ENCODE assay signal across 8 cellular contexts in genomic region chr20:57389695-57390603, GRCh38. TPM values are rescaled to one million over a fixed set of nuclear protein-coding genes. Genes with fewer than 3 reads are reported as not detected.
A peak's percentile ranks its signal among the peaks of the same experiment; 100 is the strongest.
DNase-seq lines count a peak whose midpoint lies in the region; ATAC-seq and TF ChIP-seq lines count a peak whose summit lies in the region.

No MANE protein-coding gene starts in this region.

- TF ChIP-seq CTCF in CD14-positive monocyte (IDR thresholded peaks at IDR 0.05): no peak
- TF ChIP-seq CTCF in IMR-90 (conservative IDR thresholded peaks at IDR 0.05; ENCODE audit: low read depth, low read length): no peak
- no peak for TF ChIP-seq CTCF in heart right ventricle (IDR thresholded peaks at IDR 0.05)

- 0 out of 2 replicates have a peak, but pooled peaks cover 3% of the 10 kb centered on the region for H3K9me1 ChIP-seq in IMR-90 (ENCODE audit: insufficient read depth, low read length)

- H3K4me3 ChIP-seq in IMR-90 (ENCODE audit: insufficient read depth, low read depth, low read length): no peak overlapping the region
- H3K4me3 ChIP-seq in heart right ventricle: peak overlapping the region; percentile 10 to 61 (median 46)

- H3K18ac ChIP-seq in IMR-90 (ENCODE audit: low read depth, low read length): no peak overlapping the region; the same call in 1 of the 2 replicates

- POLR2A ChIA-PET in IMR-90 (lab: Charles Lee; ENCODE audit: unreplicated experiment): no interaction called here

- in situ Hi-C loops in IMR-90 (cut with MboI; ENCODE audit: low sequenced_read_pairs): loop anchor here (5.0 to 25.0 kb wide), 4 partner anchors 107 to 1647 kb away; partner anchors contain the start of genes ATP5F1E and PRELID3B

- H3K9me3 Mint-ChIP-seq in CD14-positive monocyte: peaks cover 0 to 5% (median 0%) of the 10 kb centered on the region in 7 donors
- H3K9me3 Mint-ChIP-seq in activated T-cell treated with anti-CD3 and anti-CD28 coated beads, Interleukin-2, amount 50 U/mL, for 4 hours: no peaks in the 10 kb centered on the region

- peaks cover 2 to 15% (median 7%) of the 10 kb centered on the region in 3 donors for H3K27me3 Mint-ChIP-seq in CD14-positive monocyte (ENCODE audit: low read depth in 3 of 3)
- H3K27me3 Mint-ChIP-seq in activated T-cell treated with anti-CD3 and anti-CD28 coated beads, Interleukin-2, amount 50 U/mL, for 4 hours (ENCODE audit: low read depth): no peaks in the 10 kb centered on the region

- no peak for TF ChIP-seq RAD21 in IMR-90 (IDR thresholded peaks at IDR 0.05; ENCODE audit: low read length)

- peak overlapping the region in 6 of 7 donors; percentile 54 to 86 (median 79) for H3K27ac Mint-ChIP-seq in CD14-positive monocyte

- H3K4me1 Mint-ChIP-seq in CD14-positive monocyte: peaks cover 53% of the 10 kb centered on the region
- H3K4me1 Mint-ChIP-seq in activated T-cell treated with anti-CD3 and anti-CD28 coated beads, Interleukin-2, amount 50 U/mL, for 4 hours (ENCODE audit: low read depth): peaks cover 41% of the 10 kb centered on the region

- peak overlapping the region; percentile 32; the same call in 1 of the 2 replicates for H4K91ac ChIP-seq in IMR-90 (ENCODE audit: insufficient read depth, low read depth, low read length)

- peak overlapping the region; percentile 39; the same call in 1 of the 2 replicates for H3K4me2 ChIP-seq in IMR-90 (ENCODE audit: low read depth, low read length)

- TF ChIP-seq POLR2A in IMR-90 (IDR thresholded peaks at IDR 0.05; ENCODE audit: low read depth, low read length): no peak

- peaks cover 27 to 33% of the 10 kb centered on the region in 2 donors for H3K36me3 Mint-ChIP-seq in CD14-positive monocyte
- peaks cover 12% of the 10 kb centered on the region for H3K36me3 Mint-ChIP-seq in activated T-cell treated with anti-CD3 and anti-CD28 coated beads, Interleukin-2, amount 50 U/mL, for 4 hours (ENCODE audit: insufficient read depth)

- no peak for DNase-seq in CD14-positive monocyte (ENCODE audit: low spot score)
- no peak for DNase-seq in IMR-90
- peak; percentile 66 for DNase-seq in activated T-cell treated with anti-CD3 and anti-CD28 coated beads, Interleukin-2, amount 50 U/mL, for 4 hours
- DNase-seq in heart right ventricle: no peak
- peak; percentile 83 for DNase-seq in stimulated activated CD4-positive, alpha-beta T cell treated with anti-CD3 and anti-CD28 coated beads, Interleukin-15, amount 100 ng/mL, for 24 hours
- no peak for DNase-seq in NCI-H1436 (lab: John Stamatoyannopoulos, UW)

- H2BK20ac ChIP-seq in IMR-90 (ENCODE audit: low read depth, low read length): no peak overlapping the region

- H2BK120ac ChIP-seq in IMR-90 (ENCODE audit: low read depth, low read length): peak overlapping the region; percentile 15; the same call in 1 of the 2 replicates

- peak overlapping the region; percentile 87 for H2AK9ac ChIP-seq in IMR-90 (replicated peaks; ENCODE audit: low read depth, low read length, poor library complexity)

- peak overlapping the region; percentile 45; the same call in 1 of the 2 replicates for H4K5ac ChIP-seq in IMR-90 (ENCODE audit: low read depth, low read length)

- H2BK15ac ChIP-seq in IMR-90 (ENCODE audit: low read depth, low read length): no peak overlapping the region; the same call in 2 of the 3 replicates

- CTCF ChIA-PET in IMR-90 (lab: Yijun Ruan, JAX): no interaction called here

- H3K9me3 ChIP-seq in IMR-90 (ENCODE audit: control insufficient read depth, insufficient read depth, low read length) (no peaks in the 10 kb centered on the region), heart right ventricle (peaks cover 0 to 4% (median 0%) of the 10 kb centered on the region in 11 donors)

- H4K8ac ChIP-seq in IMR-90 (ENCODE audit: low read depth in 2 of 2, low read length in 2 of 2): peak overlapping the region; percentile 77 to 93

- peak overlapping the region; percentile 59; the same call in 1 of the 2 replicates for H3K14ac ChIP-seq in IMR-90 (replicated peaks; ENCODE audit: low read depth, low read length)

- intact Hi-C loops in CD14-positive monocyte (cut with micrococcal nuclease): loop anchor here (2.0 to 10.0 kb wide), 5 partner anchors 41 to 205 kb away; no protein-coding TSS in a partner anchor
- intact Hi-C loops in IMR-90 (cut with micrococcal nuclease): loop anchor here (5.0 to 10.0 kb wide), 2 partner anchors 825 to 1507 kb away; no protein-coding TSS in a partner anchor
- intact Hi-C loops in heart right ventricle (cut with DNase I): loop anchor here in 6 of 10 donors (5.0 to 10.0 kb wide), 4 partner anchors 47 to 825 kb away; no protein-coding TSS in a partner anchor

- no peak overlapping the region for H3K23ac ChIP-seq in IMR-90 (ENCODE audit: low read depth, low read length)

- dilution Hi-C loops in IMR-90 (cut with HindIII; ENCODE audit: low sequenced_read_pairs, unreplicated experiment): no loop called here

- H4K20me1 ChIP-seq in IMR-90 (ENCODE audit: insufficient read depth, low read length): no peaks in the 10 kb centered on the region; the same call in 1 of the 2 replicates

- H2BK5ac ChIP-seq in IMR-90 (ENCODE audit: low read depth, low read length, poor library complexity, severe bottlenecking): no peak overlapping the region

- peaks cover 0 to 18% of the 10 kb centered on the region in 2 experiments; a peak in 2 of 4 replicates for H3K79me1 ChIP-seq in IMR-90 (ENCODE audit: low read depth in 1 of 2, low read length in 2 of 2)

- 46% methylated on average over 9 of the region's 52 CpGs; no CpG with 5 or more reads in 1 of the 2 experiments for WGBS in IMR-90 (ENCODE audit: extremely low coverage in 2 of 2, insufficient read length in 1 of 2), 2 experiments
- WGBS in heart right ventricle, 2 donors: 45 to 49% methylated on average over 52 of the region's 52 CpGs

- ATAC-seq in IMR-90 (ENCODE audit: low read depth) (no peak), heart right ventricle (peak in 1 of 8 donors; percentile 6), GM21390 (IDR thresholded peaks at IDR 0.05; ENCODE audit: unreplicated experiment) (no peak), HG03521 (IDR thresholded peaks at IDR 0.05; ENCODE audit: unreplicated experiment) (no peak)
- peak; percentile 8 to 14 for ATAC-seq in activated T-cell treated with anti-CD3 and anti-CD28 coated beads, Interleukin-2, amount 50 U/mL, for 4 hours

- H3K4me1 ChIP-seq in IMR-90 (ENCODE audit: control insufficient read depth, insufficient read depth, low read length): peaks cover 6% of the 10 kb centered on the region
- H3K4me1 ChIP-seq in heart right ventricle: peaks cover 8 to 59% (median 54%) of the 10 kb centered on the region in 9 donors

- H3K27ac ChIP-seq in IMR-90 (ENCODE audit: insufficient read depth, low read length) (no peak overlapping the region), heart right ventricle (peak overlapping the region; percentile 38 to 86 (median 79))

- H3K27me3 ChIP-seq in IMR-90 (ENCODE audit: control insufficient read depth, insufficient read depth, low read length) (no peaks in the 10 kb centered on the region), heart right ventricle (no peaks in the 10 kb centered on the region)

- H3K56ac ChIP-seq in IMR-90 (ENCODE audit: extremely low read depth, insufficient read depth, low read length): peak overlapping the region; percentile 6; the same call in 1 of the 2 replicates

- peak overlapping the region; percentile 56 for H3K4ac ChIP-seq in IMR-90 (ENCODE audit: low read depth, low read length)

- BruUV-seq in IMR-90 (replicated peaks; lab: Mats Ljungman, UMichigan): no TSS peak

- H2AFZ ChIP-seq in IMR-90 (replicated peaks; ENCODE audit: low read length, poor library complexity): peak overlapping the region; percentile 95

- no peak overlapping the region for H3K9ac ChIP-seq in IMR-90 (ENCODE audit: low read depth, low read length)

- H2AK5ac ChIP-seq in IMR-90 (ENCODE audit: low read depth, low read length): peak overlapping the region; percentile 16

- peak overlapping the region; percentile 71 to 83 for H3K4me3 Mint-ChIP-seq in CD14-positive monocyte
- peak overlapping the region; percentile 83 for H3K4me3 Mint-ChIP-seq in activated T-cell treated with anti-CD3 and anti-CD28 coated beads, Interleukin-2, amount 50 U/mL, for 4 hours

- H3K36me3 ChIP-seq in IMR-90 (ENCODE audit: control insufficient read depth, insufficient read depth, low read length) (peaks cover 10% of the 10 kb centered on the region), heart right ventricle (peaks cover 0 to 17% (median 0%) of the 10 kb centered on the region in 9 donors)

TF ChIP-seq in IMR-90, 13 proteins besides CTCF, POLR2A, EP300 and RAD21:
- TF ChIP-seq CEBPB (IDR thresholded peaks at IDR 0.05; ENCODE audit: low read depth, low read length): no peak
- TF ChIP-seq SMC3 (IDR thresholded peaks at IDR 0.05; ENCODE audit: low read depth, low read length): no peak
- no peak for TF ChIP-seq FOS (IDR thresholded peaks at IDR 0.05; ENCODE audit: low read depth, low read length)

RNA-seq across cellular contexts. Expression of gene RBM38, which starts 1.2 kb away (rescaled TPM):
- polyA plus RNA-seq in CD14-positive monocyte (10 to 100 TPM in 1 of 2 donors, 1 to 10 TPM in 1; 7.5 to 17.8 TPM), IMR-90 (2012; rRNA removed) (11.9 and 14.6 TPM in 2 replicates), heart right ventricle (100 to 1,000 TPM in 1 of 2 donors, 10 to 100 TPM in 1; 47.6 to 104 TPM)
- total RNA-seq in IMR-90 (2012; rRNA removed) (5.2 and 6.9 TPM in 2 replicates), heart right ventricle (100 to 1,000 TPM in 1 of 10 donors, 10 to 100 TPM in 9; 35.5 to 119 (median 50.2) TPM)
- polyA plus RNA-seq in IMR-90 (2012; cell fraction: cytosol; rRNA removed): 9.7 and 20.7 TPM in 2 replicates
- 10.0 and 19.1 TPM in 2 replicates for polyA plus RNA-seq in IMR-90 (2012; cell fraction: nucleus; rRNA removed; ENCODE audit: low replicate concordance)
- 100 to 1,000 TPM; 123 to 172 (median 129) TPM for total RNA-seq in activated T-cell treated with anti-CD3 and anti-CD28 coated beads, Interleukin-2, amount 50 U/mL, for 4 hours

RNA-seq across cellular contexts. Expression of gene RAE1, which starts 38.9 kb away (rescaled TPM):
- polyA plus RNA-seq in CD14-positive monocyte (10 to 100 TPM; 15.8 to 21.7 TPM), IMR-90 (2012; rRNA removed) (58.4 and 80.5 TPM in 2 replicates), heart right ventricle (10 to 100 TPM in 1 of 2 donors, 1 to 10 TPM in 1; 6.2 to 18.9 TPM)
- total RNA-seq in IMR-90 (2012; rRNA removed) (32.5 and 32.8 TPM in 2 replicates), heart right ventricle (10 to 100 TPM; 11.8 to 19.9 (median 15.5) TPM)
- 15.2 and 24.2 TPM in 2 replicates for polyA plus RNA-seq in IMR-90 (2012; cell fraction: cytosol; rRNA removed)
- polyA plus RNA-seq in IMR-90 (2012; cell fraction: nucleus; rRNA removed; ENCODE audit: low replicate concordance): 21.6 and 70.1 TPM in 2 replicates
- total RNA-seq in activated T-cell treated with anti-CD3 and anti-CD28 coated beads, Interleukin-2, amount 50 U/mL, for 4 hours: 10 to 100 TPM; 64.7 to 73.8 (median 68.5) TPM

Comparison
In these comparisons a context has a peak if more than half of its experiments do, and no peak if none do; other contexts are left out.
1. DNase-seq: peak in activated T-cell treated with anti-CD3 and anti-CD28 coated beads, Interleukin-2, amount 50 U/mL, for 4 hours (single experiment) and stimulated activated CD4-positive, alpha-beta T cell treated with anti-CD3 and anti-CD28 coated beads, Interleukin-15, amount 100 ng/mL, for 24 hours (single experiment); none in CD14-positive monocyte (single experiment), IMR-90 (single experiment), heart right ventricle (0 of 2) and NCI-H1436 (single experiment).
2. ATAC-seq: peak in activated T-cell treated with anti-CD3 and anti-CD28 coated beads, Interleukin-2, amount 50 U/mL, for 4 hours (2 of 2); none in IMR-90 (single experiment), GM21390 (single experiment) and HG03521 (single experiment).